ENCODE assay signal across 8 cellular contexts in genomic region chr15:77506311-77507150, GRCh38.
DNase-seq lines count a peak whose midpoint lies in the region; ATAC-seq and TF ChIP-seq lines count a peak whose summit lies in the region.

No MANE protein-coding gene starts in this region.

- peak overlapping the region; percentile 49; the same call in 1 of the 2 replicates for H3K27ac ChIP-seq in PC-9

- intact Hi-C loops in PC-9 (cut with micrococcal nuclease; ENCODE audit: unreplicated experiment) = no loop called here

- H3K4me3 ChIP-seq in PC-9 (no peak overlapping the region), fibroblast of pulmonary artery (replicated peaks; ENCODE audit: low read depth, low read length) (no peak overlapping the region)

- peaks cover 52% of the 10 kb centered on the region for H3K4me1 ChIP-seq in PC-9 (replicated peaks; ENCODE audit: insufficient read depth)

- peaks cover 56% of the 10 kb centered on the region for H3K4me1 Mint-ChIP-seq in osteocyte (ENCODE audit: unreplicated experiment)

- POLR2A ChIA-PET in PC-9 (lab: Charles Lee; ENCODE audit: unreplicated experiment) = interaction anchor here (0.6 kb wide), 1 partner anchor 73 kb away, joined by 10 read pairs; no protein-coding TSS in a partner anchor

- H3K4me2 ChIP-seq in PC-9 = peak overlapping the region; percentile 42

- no peaks in the 10 kb centered on the region for H3K27me3 ChIP-seq in PC-9 (ENCODE audit: insufficient read depth, low read depth)

- TF ChIP-seq CTCF in PC-9 (conservative IDR thresholded peaks at IDR 0.05) = no peak
- no peak for TF ChIP-seq CTCF in fibroblast of pulmonary artery (IDR thresholded peaks at IDR 0.05; ENCODE audit: low read length, missing control alignments)
- no peak for TF ChIP-seq CTCF in osteocyte (IDR thresholded peaks at IDR 0.05)

- H3K9me3 Mint-ChIP-seq in osteocyte (ENCODE audit: unreplicated experiment) = no peaks in the 10 kb centered on the region

- no TSS peak for BruUV-seq in PC-9 (replicated peaks; lab: Mats Ljungman, UMichigan)

- no peak for ATAC-seq in HG02973 (IDR thresholded peaks at IDR 0.05; ENCODE audit: unreplicated experiment)
- no peak for ATAC-seq in GM21723 (IDR thresholded peaks at IDR 0.05; ENCODE audit: unreplicated experiment)

- H3F3A ChIP-seq in PC-9 (ENCODE audit: insufficient read depth, low read depth) = peaks cover 7% of the 10 kb centered on the region; the same call in 1 of the 2 replicates

- CTCF ChIA-PET in PC-9 (lab: Charles Lee) = interaction anchor here (0.6 to 1.0 kb wide), 2 partner anchors 10 to 37 kb away, joined by 4 read pairs; no protein-coding TSS in a partner anchor

- DNase-seq in DMS153 treated with DMSO at 0.1 percent for 48 hours (lab: John Stamatoyannopoulos, UW; ENCODE audit: unreplicated experiment) = peak; percentile 59
- peak in 1 of 2 experiments; percentile 72 for DNase-seq in PC-9
- peak; percentile 73 for DNase-seq in fibroblast of pulmonary artery (ENCODE audit: low read depth)
- DNase-seq in osteocyte (ENCODE audit: extremely low spot score, unreplicated experiment) = no peak
- DNase-seq in activated CD8-positive, alpha-beta memory T cell treated with anti-CD3 and anti-CD28 coated beads, Interleukin-2, amount 50 U/mL, for 48 hours = no peak
- DNase-seq in NOMO-1 treated with DMSO at 0.1 percent for 48 hours (lab: John Stamatoyannopoulos, UW; ENCODE audit: unreplicated experiment) = no peak

- no peaks in the 10 kb centered on the region for H3K36me3 ChIP-seq in PC-9 (ENCODE audit: low read depth)

- H2AFZ ChIP-seq in PC-9 = no peak overlapping the region

- H3K36me3 Mint-ChIP-seq in osteocyte (ENCODE audit: unreplicated experiment) = no peaks in the 10 kb centered on the region

- H3K9me2 ChIP-seq in PC-9 (ENCODE audit: insufficient read depth) = no peaks in the 10 kb centered on the region

- no peaks in the 10 kb centered on the region for H3K9me3 ChIP-seq in PC-9 (ENCODE audit: insufficient read depth, low read depth)

- no peaks in the 10 kb centered on the region for H3K79me2 ChIP-seq in PC-9 (ENCODE audit: low read depth)

- H3K4me3 Mint-ChIP-seq in osteocyte (ENCODE audit: unreplicated experiment) = no peak overlapping the region

- no peaks in the 10 kb centered on the region for H3K27me3 Mint-ChIP-seq in osteocyte (ENCODE audit: unreplicated experiment)

- H3K27ac Mint-ChIP-seq in osteocyte (ENCODE audit: unreplicated experiment) = peak overlapping the region; percentile 83

- H4K20me1 ChIP-seq in PC-9 (ENCODE audit: insufficient read depth) = no peaks in the 10 kb centered on the region

Comparison
In these comparisons a context has a peak if more than half of its experiments do, and no peak if none do; other contexts are left out.
1. DNase-seq: peak in DMS153 treated with DMSO at 0.1 percent for 48 hours (single experiment) and fibroblast of pulmonary artery (single experiment); none in osteocyte (single experiment), activated CD8-positive, alpha-beta memory T cell treated with anti-CD3 and anti-CD28 coated beads, Interleukin-2, amount 50 U/mL, for 48 hours (single experiment) and NOMO-1 treated with DMSO at 0.1 percent for 48 hours (single experiment).